ENCODE assay signal across 8 cellular contexts in genomic region chr10:104300736-104301292, GRCh38. TPM values are rescaled to one million over a fixed set of nuclear protein-coding genes. Genes with fewer than 3 reads are reported as not detected.
DNase-seq lines count a peak whose midpoint lies in the region; ATAC-seq and TF ChIP-seq lines count a peak whose summit lies in the region.

No MANE protein-coding gene starts in this region.

- H4K20me1 ChIP-seq in neural cell (ENCODE audit: insufficient read depth): no peaks in the 10 kb centered on the region

- no peaks in the 10 kb centered on the region for H3K9me3 ChIP-seq in neural cell (ENCODE audit: low read length)

- H3F3A ChIP-seq in neural cell (ENCODE audit: insufficient read depth, low read length, poor library complexity, severe bottlenecking): no peaks in the 10 kb centered on the region

- no peak overlapping the region for H2AFZ ChIP-seq in neural cell (ENCODE audit: low read depth, low read length)

- no peak overlapping the region for H3K4me2 ChIP-seq in neural cell (ENCODE audit: low read length)

- ATAC-seq in GM19452 (IDR thresholded peaks at IDR 0.05; ENCODE audit: unreplicated experiment) (no peak), HG02763 (IDR thresholded peaks at IDR 0.05; ENCODE audit: unreplicated experiment) (no peak), HG03520 (IDR thresholded peaks at IDR 0.05; ENCODE audit: unreplicated experiment) (no peak)

- TF ChIP-seq RAD21 in neural cell (conservative IDR thresholded peaks at IDR 0.05): peak; percentile 13

- peak overlapping the region; percentile 80 for H3K27ac ChIP-seq in VCaP
- H3K27ac ChIP-seq in neural cell (ENCODE audit: low read length): no peak overlapping the region

- H3K4me3 ChIP-seq in fibroblast of the aortic adventitia (ENCODE audit: low read depth, low read length) (peak overlapping the region; percentile 40), neural cell (ENCODE audit: low read length) (no peak overlapping the region)

- no peaks in the 10 kb centered on the region for H3K36me3 ChIP-seq in neural cell (ENCODE audit: insufficient read depth, low read length)

- peak; percentile 78 for DNase-seq in D341Med (ENCODE audit: low spot score)
- peak; percentile 76 for DNase-seq in NCI-H1105 treated with DMSO at 0.1 percent for 48 hours (lab: John Stamatoyannopoulos, UW)
- peak; percentile 92 for DNase-seq in fibroblast of the aortic adventitia (ENCODE audit: low read depth)

- H3K9ac ChIP-seq in neural cell (ENCODE audit: low read length): no peak overlapping the region

- TF ChIP-seq EP300 in neural cell (conservative IDR thresholded peaks at IDR 0.05; ENCODE audit: poor library complexity, severe bottlenecking): no peak

- TF ChIP-seq CTCF in VCaP (conservative IDR thresholded peaks at IDR 0.05): peak; percentile 73
- no peak for TF ChIP-seq CTCF in fibroblast of the aortic adventitia (IDR thresholded peaks at IDR 0.05; ENCODE audit: insufficient read depth, low read length)
- peak; percentile 31 for TF ChIP-seq CTCF in neural cell (IDR thresholded peaks at IDR 0.05; ENCODE audit: poor library complexity, severe bottlenecking)

- H3K27me3 ChIP-seq in neural cell (ENCODE audit: insufficient read depth, low read depth, low read length): no peaks in the 10 kb centered on the region

- H3K79me2 ChIP-seq in neural cell (replicated peaks; ENCODE audit: insufficient read depth, low read length): no peaks in the 10 kb centered on the region

- H3K9me2 ChIP-seq in neural cell (ENCODE audit: insufficient read depth, low read length): no peaks in the 10 kb centered on the region

TF ChIP-seq in neural cell, 6 proteins besides CTCF, POLR2A, EP300 and RAD21:
- TF ChIP-seq EZH2 (IDR thresholded peaks at IDR 0.05; ENCODE audit: borderline replicate concordance, insufficient read depth, low read length, poor library complexity, severe bottlenecking) (no peak), TAF1 (IDR thresholded peaks at IDR 0.05; ENCODE audit: low read depth) (no peak), REST (IDR thresholded peaks at IDR 0.05; ENCODE audit: borderline replicate concordance) (peak; percentile 31)

RNA-seq across cellular contexts. Expression of gene GSTO2, which starts 31.8 kb away (rescaled TPM):
- total RNA-seq in fibroblast of the aortic adventitia (ENCODE audit: low replicate concordance): 3.4 and 8.9 TPM in 2 replicates
- polyA plus RNA-seq in neural cell: 0.53 and 2.2 TPM in 2 replicates
- polyA minus RNA-seq in neural cell: 0.97 and 1.6 TPM in 2 replicates

RNA-seq across cellular contexts. Expression of gene ITPRIP, which starts 37.5 kb away (rescaled TPM):
- total RNA-seq in fibroblast of the aortic adventitia (ENCODE audit: low replicate concordance): 6.2 and 15.7 TPM in 2 replicates
- polyA plus RNA-seq in neural cell: 1.5 and 2.2 TPM in 2 replicates
- 8.6 and 10.2 TPM in 2 replicates for polyA minus RNA-seq in neural cell

RNA-seq across cellular contexts. Expression of gene GSTO1, which starts 46.1 kb away (rescaled TPM):
- total RNA-seq in fibroblast of the aortic adventitia (ENCODE audit: low replicate concordance): 175 and 260 TPM in 2 replicates
- 3.2 and 3.5 TPM in 2 replicates for polyA plus RNA-seq in neural cell
- 2.4 TPM in 1 of 2 replicates, not detected in the other for polyA minus RNA-seq in neural cell

RNA-seq across cellular contexts. Expression of gene CFAP58, which starts 52.8 kb away (rescaled TPM):
- total RNA-seq in fibroblast of the aortic adventitia (ENCODE audit: low replicate concordance): 0.36 and 0.98 TPM in 2 replicates
- 0.10 TPM in 1 of 2 replicates, not detected in the other for polyA plus RNA-seq in neural cell
- 0.23 and 0.49 TPM in 2 replicates for polyA minus RNA-seq in neural cell
